Comparison of ENCODE assay signal across 1 cellular context in genomic region chr1:219417610-219418009, GRCh38.
TF ChIP-seq lines count a peak whose summit lies in the region.

No MANE protein-coding gene starts in this region.

TF ChIP-seq in H1, 55 proteins besides CTCF, POLR2A, EP300 and RAD21 (continued from another document):
- TF ChIP-seq CBX8 (IDR thresholded peaks at IDR 0.05; ENCODE audit: borderline replicate concordance, low read depth, low read length) (no peak), RNF2 (IDR thresholded peaks at IDR 0.05; ENCODE audit: borderline replicate concordance, low read depth, low read length, missing control alignments, poor library complexity, severe bottlenecking) (no peak), KDM5A (IDR thresholded peaks at IDR 0.05; ENCODE audit: low read length) (no peak), EGR1 (IDR thresholded peaks at IDR 0.05; ENCODE audit: borderline replicate concordance, low read depth, low read length) (no peak), GABPA (IDR thresholded peaks at IDR 0.05; ENCODE audit: borderline replicate concordance, insufficient read depth, low read length) (no peak)
